1 cellular context compared by ENCODE assay signal in genomic region chr11:73982595-73982989, GRCh38.
TF ChIP-seq lines count a peak whose summit lies in the region.

UCP2 (minus strand) TSS chr11:73982843; CDS start chr11:73978378, 4,465 bp downstream.

TF ChIP-seq in H1, 55 proteins besides CTCF, POLR2A, EP300 and RAD21 (continued from another document):
- TF ChIP-seq ATF2 (IDR thresholded peaks at IDR 0.05; ENCODE audit: low read length) = no peak
- no peak for TF ChIP-seq RFX5 (IDR thresholded peaks at IDR 0.05; ENCODE audit: borderline replicate concordance, low read depth, low read length)
- TF ChIP-seq KDM4A (IDR thresholded peaks at IDR 0.05; ENCODE audit: low read depth, low read length, severe bottlenecking) = peak; percentile 34
- TF ChIP-seq PHF8 (conservative IDR thresholded peaks at IDR 0.05; ENCODE audit: low read depth, low read length) = peak; percentile 57; the same call in 1 of the 2 replicates
- TF ChIP-seq TCF12 (IDR thresholded peaks at IDR 0.05; ENCODE audit: low read depth, low read length) = no peak
- TF ChIP-seq RXRA (IDR thresholded peaks at IDR 0.05; ENCODE audit: insufficient read depth, low read depth, low read length) = no peak
- TF ChIP-seq GABPA (IDR thresholded peaks at IDR 0.05; ENCODE audit: borderline replicate concordance, insufficient read depth, low read length) = no peak
- no peak for TF ChIP-seq SP4 (IDR thresholded peaks at IDR 0.05; ENCODE audit: low read length)
- TF ChIP-seq SUZ12 (IDR thresholded peaks at IDR 0.05; ENCODE audit: low read length) = no peak
- TF ChIP-seq NRF1 (IDR thresholded peaks at IDR 0.05; ENCODE audit: low read depth, low read length) = no peak
- TF ChIP-seq KDM1A (IDR thresholded peaks at IDR 0.05; ENCODE audit: borderline replicate concordance, low read length) = no peak
- TF ChIP-seq ASH2L (IDR thresholded peaks at IDR 0.05; ENCODE audit: low read length) = no peak
- TF ChIP-seq ZNF274 (IDR thresholded peaks at IDR 0.05; ENCODE audit: borderline replicate concordance, extremely low read depth, low read length) = no peak
- TF ChIP-seq SAP30 (IDR thresholded peaks at IDR 0.05; ENCODE audit: insufficient read depth, insufficient replicate concordance, low read length) = no peak
- no peak for TF ChIP-seq CREB1 (IDR thresholded peaks at IDR 0.05)
- TF ChIP-seq TAF7 (optimal IDR thresholded peaks at IDR 0.05; ENCODE audit: borderline replicate concordance, low read depth, low read length) = no peak
- no peak for TF ChIP-seq CTBP2 (IDR thresholded peaks at IDR 0.05; ENCODE audit: borderline replicate concordance, insufficient read depth, insufficient read length, low read length)
- no peak for TF ChIP-seq FOSL1 (IDR thresholded peaks at IDR 0.05; ENCODE audit: insufficient read depth, low read depth, low read length)
- TF ChIP-seq EGR1 (IDR thresholded peaks at IDR 0.05; ENCODE audit: borderline replicate concordance, low read depth, low read length) = no peak
- TF ChIP-seq CHD2 (IDR thresholded peaks at IDR 0.05; ENCODE audit: low read length) = no peak
- TF ChIP-seq HDAC6 (IDR thresholded peaks at IDR 0.05; ENCODE audit: low read depth, low read length) = no peak
- TF ChIP-seq SP1 (IDR thresholded peaks at IDR 0.05; ENCODE audit: low read depth, low read length) = no peak
- TF ChIP-seq GTF2F1 (IDR thresholded peaks at IDR 0.05; ENCODE audit: borderline replicate concordance, low read depth, low read length) = no peak
- no peak for TF ChIP-seq CBX5 (IDR thresholded peaks at IDR 0.05; ENCODE audit: low read depth, low read length)
- TF ChIP-seq TBP (IDR thresholded peaks at IDR 0.05; ENCODE audit: low read depth, low read length) = no peak
- no peak for TF ChIP-seq EZH2 (IDR thresholded peaks at IDR 0.05; ENCODE audit: low read depth, low read length, severe bottlenecking)
- TF ChIP-seq HDAC2 (IDR thresholded peaks at IDR 0.05; ENCODE audit: borderline replicate concordance in 1 of 2, low read depth in 2 of 2, low read length in 2 of 2) = no peak
- TF ChIP-seq POLR2AphosphoS5 (IDR thresholded peaks at IDR 0.05; ENCODE audit: low read depth, low read length) = peak; percentile 48; the same call in 1 of the 2 replicates
- no peak for TF ChIP-seq POU5F1 (IDR thresholded peaks at IDR 0.05; ENCODE audit: low read depth, low read length)
- TF ChIP-seq MAFK (IDR thresholded peaks at IDR 0.05; ENCODE audit: low read depth, low read length) = no peak
- no peak for TF ChIP-seq TEAD4 (IDR thresholded peaks at IDR 0.05; ENCODE audit: low read depth, low read length)
